9 cellular contexts compared by ENCODE assay signal in the genomic region with DNA sequence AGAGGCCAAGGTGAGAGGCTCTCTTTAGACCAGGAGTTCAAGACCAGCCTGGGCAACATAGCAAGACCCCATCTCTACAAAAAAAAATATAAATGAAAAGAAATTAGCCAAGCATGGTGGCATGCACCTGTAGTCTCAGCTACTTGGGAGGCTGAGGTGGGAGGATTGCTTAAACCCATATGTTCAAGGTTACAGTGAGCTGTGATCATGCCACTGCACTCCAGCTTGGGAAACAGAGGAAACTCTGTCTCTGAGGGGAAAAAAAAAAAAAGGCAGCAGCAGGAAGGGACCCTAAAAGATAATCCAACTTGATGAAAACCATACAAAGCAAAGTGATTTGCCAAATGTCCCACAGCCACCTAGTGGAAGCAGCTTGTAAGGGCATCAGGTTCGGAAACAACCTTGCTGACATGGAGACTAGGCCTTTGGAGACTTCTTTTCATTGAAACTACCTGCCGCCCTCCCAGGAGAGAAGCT. TPM values are rescaled to one million over a fixed set of nuclear protein-coding genes. Genes with fewer than 3 reads are reported as not detected.
DNase-seq lines count a peak whose midpoint lies in the region; ATAC-seq lines count a peak whose summit lies in the region.
"Had no signal": no experiment of that assay in that cellular context is flagged by ENCODE, and none has a peak within 500 bp of the region (broad histone marks: within the 10 kb centered on the region; RNA-seq: fewer than 3 reads in every experiment).

No MANE protein-coding gene starts in this region.

- no peak overlapping the region for H3K4me3 ChIP-seq in iPS DF 6.9 (ENCODE audit: low read length)

- no peaks in the 10 kb centered on the region for H3K27me3 ChIP-seq in iPS DF 6.9 (ENCODE audit: control insufficient read depth, insufficient read depth, low read length)

- H3K4me1 ChIP-seq in iPS DF 6.9 (ENCODE audit: control insufficient read depth, insufficient read depth, low read length) = no peaks in the 10 kb centered on the region

- DNase-seq in NCI-H748 (lab: John Stamatoyannopoulos, UW; ENCODE audit: unreplicated experiment) (peak; percentile 49), NCI-H748 treated with DMSO at 0.1 percent for 48 hours (lab: John Stamatoyannopoulos, UW) (no peak), SK-N-DZ (ENCODE audit: low spot score) (peak; percentile 67), iPS DF 6.9 (ENCODE audit: low read depth, low spot score) (peak; percentile 68)
- peak; percentile 9 for DNase-seq in activated naive CD8-positive, alpha-beta T cell treated with anti-CD3 and anti-CD28 coated beads, Interleukin-2, amount 50 U/mL, for 16 hours (ENCODE audit: low read depth, low spot score)
- peak; percentile 15 to 35 for DNase-seq in stimulated activated CD4-positive, alpha-beta T cell treated with anti-CD3 and anti-CD28 coated beads, Interleukin-4, amount 100 ng/mL, for 4 hours

- ATAC-seq in HG03159 (IDR thresholded peaks at IDR 0.05; ENCODE audit: unreplicated experiment) = peak; percentile 60
- no peak for ATAC-seq in GM21423 (IDR thresholded peaks at IDR 0.05; ENCODE audit: unreplicated experiment)

- no CpG with 5 or more reads among the region's 2 CpGs for WGBS in iPS DF 6.9 (ENCODE audit: insufficient coverage, insufficient read length)

- H3K36me3 ChIP-seq in iPS DF 6.9 (ENCODE audit: control insufficient read depth, insufficient read depth, low read length) = no peaks in the 10 kb centered on the region

- no peaks in the 10 kb centered on the region for H3K9me3 ChIP-seq in iPS DF 6.9 (ENCODE audit: control insufficient read depth, insufficient read depth, low read length)

- H3K27ac ChIP-seq in iPS DF 6.9 (ENCODE audit: low read length) = no peak overlapping the region
- H3K27ac ChIP-seq: epithelial cell of prostate had no signal

RNA-seq across cellular contexts. Expression of gene PBLD, which starts 15.6 kb away (rescaled TPM):
- 5.1 and 5.2 TPM in 2 replicates for polyA plus RNA-seq in SK-N-DZ (2014; cell fraction: cytosol; rRNA removed)
- polyA plus RNA-seq in SK-N-DZ (2014; cell fraction: nucleus; rRNA removed) = 4.8 and 5.1 TPM in 2 replicates

RNA-seq across cellular contexts. Expression of gene HNRNPH3, which starts 16.4 kb away (rescaled TPM):
- 24.9 and 30.9 TPM in 2 replicates for polyA plus RNA-seq in SK-N-DZ (2014; cell fraction: cytosol; rRNA removed)
- polyA plus RNA-seq in SK-N-DZ (2014; cell fraction: nucleus; rRNA removed) = 31.9 and 155 TPM in 2 replicates

RNA-seq across cellular contexts. Expression of gene RUFY2, which starts 58.8 kb away (rescaled TPM):
- 16.2 and 16.9 TPM in 2 replicates for polyA plus RNA-seq in SK-N-DZ (2014; cell fraction: cytosol; rRNA removed)
- 46.0 and 64.7 TPM in 2 replicates for polyA plus RNA-seq in SK-N-DZ (2014; cell fraction: nucleus; rRNA removed)
